ENCODE assay signal across 18 cellular contexts in the genomic region with DNA sequence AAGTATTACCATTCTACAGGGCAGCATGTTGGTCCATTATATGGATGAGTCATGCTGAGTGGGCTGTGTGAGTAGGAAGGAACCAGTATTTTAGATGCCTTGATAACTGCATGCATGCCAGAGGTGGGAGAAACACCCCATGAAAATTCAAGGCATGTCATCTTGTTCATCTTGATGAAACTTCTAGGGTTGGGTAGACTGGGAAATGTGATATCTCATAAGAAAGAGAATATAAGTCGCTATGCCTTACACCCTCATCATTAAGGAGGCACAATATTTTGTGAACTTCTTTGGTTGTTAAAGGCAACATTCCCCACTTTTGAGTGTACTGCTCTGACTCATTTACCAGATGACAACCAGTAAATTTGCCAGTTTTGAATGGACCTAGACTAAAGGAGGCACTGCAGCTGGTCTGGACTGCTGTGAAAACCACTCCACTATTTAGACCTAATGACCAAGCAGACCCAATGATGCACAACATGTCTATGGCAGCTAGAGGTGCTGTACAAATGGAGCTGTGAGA. TPM values are rescaled to one million over a fixed set of nuclear protein-coding genes. Genes with fewer than 3 reads are reported as not detected.
A peak's percentile ranks its signal among the peaks of the same experiment; 100 is the strongest.
DNase-seq lines count a peak whose midpoint lies in the region; ATAC-seq and TF ChIP-seq lines count a peak whose summit lies in the region.
"Had no signal": no experiment of that assay in that cellular context is flagged by ENCODE, and none has a peak within 500 bp of the region (broad histone marks: within the 10 kb centered on the region; RNA-seq: fewer than 3 reads in every experiment).

No MANE protein-coding gene starts in this region.

- in situ Hi-C loops in Panc1 (cut with HindIII; ENCODE audit: low pct_unique_long_range_greater_than_20kb, low sequenced_read_pairs) (no loop called here), G401 (cut with HindIII; ENCODE audit: low sequenced_read_pairs) (no loop called here)

- H3K4me3 ChIP-seq in Panc1 (ENCODE audit: low read depth in 2 of 2, low read length in 2 of 2) (no peak overlapping the region), epithelial cell of proximal tubule (ENCODE audit: low read depth, low read length) (no peak overlapping the region), skeletal muscle cell (ENCODE audit: low read depth, low read length) (no peak overlapping the region)
- H3K4me3 ChIP-seq: cardiac muscle cell, GM12878, thyroid gland had no signal

- BruUV-seq in Panc1 (replicated peaks; lab: Mats Ljungman, UMichigan): no TSS peak

- H3K36me3 ChIP-seq in Panc1 (ENCODE audit: control insufficient read depth, insufficient read depth, low read length): no peaks in the 10 kb centered on the region
- H3K36me3 ChIP-seq: cardiac muscle cell, thyroid gland had no signal

- CTCF ChIA-PET in Panc1 (lab: Charles Lee): no interaction called here

- DNase-seq in GM04504 (ENCODE audit: low read depth) (peak; percentile 68), Panc1 (ENCODE audit: low read depth, low spot score) (no peak), epithelial cell of proximal tubule (ENCODE audit: low read depth) (peak; percentile 18), skeletal muscle cell (ENCODE audit: low read depth) (peak; percentile 58), G401 (ENCODE audit: low spot score) (no peak)
- DNase-seq: activated CD4-positive, alpha-beta T cell treated with anti-CD3 and anti-CD28 coated beads, Interleukin-2, amount 10 ng/mL, durations not matched to agents 24 days and 14 days; foreskin melanocyte; GOT3; left cardiac atrium; NCI-H187 treated with DMSO at 0.1 percent for 48 hours; small intestine had no signal

- no peaks in the 10 kb centered on the region for H3K27me3 ChIP-seq in Panc1 (ENCODE audit: control insufficient read depth, insufficient read depth, low read length)
- H3K27me3 ChIP-seq: thyroid gland had no signal

- H3K27ac ChIP-seq in Panc1 (ENCODE audit: low read length): no peak overlapping the region
- H3K27ac ChIP-seq: cardiac muscle cell, thyroid gland had no signal

- no peaks in the 10 kb centered on the region for H3K4me1 ChIP-seq in Panc1 (ENCODE audit: control insufficient read depth, insufficient read depth, low read length)
- H3K4me1 ChIP-seq: thyroid gland had no signal

- intact Hi-C loops in Panc1 (cut with micrococcal nuclease; ENCODE audit: unreplicated experiment): no loop called here

- no peaks in the 10 kb centered on the region; the same call in 1 of the 2 replicates for H3K9me3 ChIP-seq in Panc1 (ENCODE audit: control insufficient read depth, insufficient read depth, low read depth, low read length)
- H3K9me3 ChIP-seq: thyroid gland had no signal

- POLR2A ChIA-PET in Panc1 (lab: Charles Lee): no interaction called here

- TF ChIP-seq CTCF in Panc1 (IDR thresholded peaks at IDR 0.05): no peak; the same call in 1 of the 2 replicates
- TF ChIP-seq CTCF in epithelial cell of proximal tubule (conservative IDR thresholded peaks at IDR 0.05; ENCODE audit: low read depth, low read length): peak; percentile 17

- peak; percentile 76 for ATAC-seq in Panc1
- ATAC-seq in GM21529 (IDR thresholded peaks at IDR 0.05; ENCODE audit: unreplicated experiment): no peak
- ATAC-seq in HG02884 (IDR thresholded peaks at IDR 0.05; ENCODE audit: unreplicated experiment): no peak
- ATAC-seq: GM12878 had no signal

RNA-seq across cellular contexts. Expression of a gene that starts 48.0 kb away (rescaled TPM):
- total RNA-seq in Panc1 (2021; ENCODE audit: unreplicated experiment): 22.8 TPM
- 12.7 TPM for polyA plus RNA-seq in Panc1 (2012; ENCODE audit: insufficient read length)
- 2.0 and 2.9 TPM in 2 replicates for total RNA-seq in epithelial cell of proximal tubule
- not detected in 2 replicates for total RNA-seq in G401 (2014; rRNA removed; shearing (Covaris generic))
- total RNA-seq: activated CD4-positive, alpha-beta T cell treated with anti-CD3 and anti-CD28 coated beads, Interleukin-2, amount 10 ng/mL, durations not matched to agents 24 days and 14 days; activated T-helper 1 cell treated with anti-CD3 and anti-CD28 coated beads, Interleukin-12 subunit alpha, Interleukin-12 subunit beta, Interleukin-2, Interleukin-4 antibody, amounts not matched to agents 30 ng/mL and 10 ng/mL and 1 ng/mL, durations not matched to agents 14 hours and 24 hours and 36 hours; cardiac muscle cell; GM12878 had no signal
- polyA plus RNA-seq: cardiac muscle cell, IgD-negative memory B cell had no signal

Comparison
In these comparisons a context has a peak if more than half of its experiments do, and no peak if none do; other contexts are left out.
1. DNase-seq: peak in GM04504 (single experiment), epithelial cell of proximal tubule (single experiment) and skeletal muscle cell (single experiment); none in Panc1 (single experiment) and G401 (single experiment).